Comparison of ENCODE assay signal across 8 cellular contexts in the genomic region with DNA sequence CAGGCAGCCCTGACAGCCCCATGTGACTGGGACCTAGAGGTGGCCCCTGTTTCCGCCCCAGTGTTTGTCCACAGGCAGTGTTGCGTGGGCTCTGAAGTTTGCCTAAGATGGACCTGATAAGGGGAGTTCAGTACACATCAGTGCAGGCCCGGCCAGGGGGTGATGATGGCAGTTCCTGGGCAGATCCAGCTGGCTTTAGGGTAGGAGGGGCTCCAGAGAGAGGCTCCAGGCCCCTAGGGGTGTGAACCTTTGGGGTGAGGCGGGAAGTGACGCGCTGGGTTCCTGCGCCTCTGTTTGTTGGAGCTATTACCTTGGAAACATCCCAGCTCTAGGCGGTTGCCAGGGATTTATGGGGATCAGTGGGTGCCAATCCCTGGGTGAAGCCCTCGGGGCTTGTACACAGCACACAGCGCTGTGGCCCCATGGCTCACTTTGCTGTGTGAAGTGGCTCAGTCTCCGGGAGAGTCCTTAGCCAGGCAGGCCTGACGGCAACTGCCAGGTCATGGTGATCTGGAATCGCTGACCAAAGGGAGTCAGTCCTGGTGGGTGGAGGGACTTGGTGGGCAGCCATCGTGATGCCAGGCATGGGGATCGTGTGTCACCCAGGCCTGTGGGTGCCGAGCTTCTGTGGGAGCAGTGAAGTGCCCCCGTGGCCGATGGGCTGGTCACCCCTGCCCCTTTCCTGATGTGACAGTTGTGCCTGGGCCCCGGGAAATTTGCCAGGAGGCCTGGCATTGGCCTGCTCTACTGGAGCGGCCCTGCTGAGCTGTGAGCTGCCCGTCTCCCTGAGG.
DNase-seq lines count a peak whose midpoint lies in the region; ATAC-seq and TF ChIP-seq lines count a peak whose summit lies in the region.

No MANE protein-coding gene starts in this region.

- H3K36me3 ChIP-seq in endodermal cell (ENCODE audit: control insufficient read depth, insufficient read depth, low read length) = no peaks in the 10 kb centered on the region

- H3K4me1 Mint-ChIP-seq in osteocyte (ENCODE audit: unreplicated experiment) (peaks cover 74% of the 10 kb centered on the region), endodermal cell (peaks cover 39% of the 10 kb centered on the region)
- peaks cover 31 to 37% of the 10 kb centered on the region in 2 donors for H3K4me1 Mint-ChIP-seq in stimulated activated naive B cell treated with anti-CD40 and anti-IgM and Interleukin-4, amounts not matched to agents 10 μg/mL and 1 μg/mL and 100 μg/mL, for 72 hours

- H3K4me3 Mint-ChIP-seq in osteocyte (ENCODE audit: unreplicated experiment) (peak overlapping the region; percentile 35), endodermal cell (no peak overlapping the region)
- H3K4me3 Mint-ChIP-seq in stimulated activated naive B cell treated with anti-CD40 and anti-IgM and Interleukin-4, amounts not matched to agents 10 μg/mL and 1 μg/mL and 100 μg/mL, for 72 hours = no peak overlapping the region

- peaks cover 5% of the 10 kb centered on the region for H3K4me1 ChIP-seq in endodermal cell (ENCODE audit: control insufficient read depth, insufficient read depth, low read length)

- no peaks in the 10 kb centered on the region for H3K9me3 ChIP-seq in endodermal cell (ENCODE audit: control insufficient read depth, low read length)

- H3K4me3 ChIP-seq in epithelial cell of proximal tubule (ENCODE audit: low read depth, low read length) (peak overlapping the region; percentile 38), endodermal cell (ENCODE audit: low read length) (no peak overlapping the region)

- H3K27ac ChIP-seq in endodermal cell (ENCODE audit: low read depth, low read length) = no peak overlapping the region

- peak; percentile 72 for DNase-seq in DMS153 (lab: John Stamatoyannopoulos, UW)
- peak; percentile 97 for DNase-seq in NCI-H69 (lab: John Stamatoyannopoulos, UW)
- DNase-seq in epithelial cell of proximal tubule (ENCODE audit: low read depth) = no peak
- DNase-seq in osteocyte (ENCODE audit: extremely low spot score, unreplicated experiment) = no peak
- DNase-seq in stimulated activated naive B cell treated with anti-CD40 and anti-IgM and Interleukin-4, amounts not matched to agents 10 μg/mL and 1 μg/mL and 100 μg/mL, for 72 hours = no peak
- DNase-seq in NCI-H82 treated with DMSO at 0.1 percent for 48 hours (lab: John Stamatoyannopoulos, UW; ENCODE audit: unreplicated experiment) = no peak
- no peak for DNase-seq in GM19240 (ENCODE audit: insufficient read length, low spot score)
- DNase-seq in endodermal cell = no peak

- TF ChIP-seq CTCF in epithelial cell of proximal tubule (conservative IDR thresholded peaks at IDR 0.05; ENCODE audit: low read depth, low read length) = no peak
- TF ChIP-seq CTCF in osteocyte (IDR thresholded peaks at IDR 0.05) = no peak
- no peak for TF ChIP-seq CTCF in endodermal cell (conservative IDR thresholded peaks at IDR 0.05)

- WGBS in endodermal cell (ENCODE audit: insufficient coverage in 1 of 2, insufficient read length in 1 of 2), 2 experiments = 95 to 97% methylated on average over 14 to 21 of the region's 21 CpGs

- no peak for ATAC-seq in stimulated activated naive B cell treated with anti-CD40 and anti-IgM and Interleukin-4, amounts not matched to agents 10 μg/mL and 1 μg/mL and 100 μg/mL, for 72 hours (replicated peaks)

- no peaks in the 10 kb centered on the region for H3K27me3 Mint-ChIP-seq in osteocyte (ENCODE audit: unreplicated experiment)
- peaks cover 0 to 18% of the 10 kb centered on the region in 2 donors for H3K27me3 Mint-ChIP-seq in stimulated activated naive B cell treated with anti-CD40 and anti-IgM and Interleukin-4, amounts not matched to agents 10 μg/mL and 1 μg/mL and 100 μg/mL, for 72 hours
- peaks cover 8% of the 10 kb centered on the region for H3K27me3 Mint-ChIP-seq in endodermal cell (ENCODE audit: insufficient read depth)

- H3K27ac Mint-ChIP-seq in osteocyte (ENCODE audit: unreplicated experiment) (peak overlapping the region; percentile 98), endodermal cell (no peak overlapping the region)
- no peak overlapping the region for H3K27ac Mint-ChIP-seq in stimulated activated naive B cell treated with anti-CD40 and anti-IgM and Interleukin-4, amounts not matched to agents 10 μg/mL and 1 μg/mL and 100 μg/mL, for 72 hours

- H3K9me3 Mint-ChIP-seq in osteocyte (ENCODE audit: unreplicated experiment) (no peaks in the 10 kb centered on the region), endodermal cell (no peaks in the 10 kb centered on the region)
- H3K9me3 Mint-ChIP-seq in stimulated activated naive B cell treated with anti-CD40 and anti-IgM and Interleukin-4, amounts not matched to agents 10 μg/mL and 1 μg/mL and 100 μg/mL, for 72 hours = no peaks in the 10 kb centered on the region

- no peak overlapping the region for H3K9ac ChIP-seq in endodermal cell (ENCODE audit: extremely low read depth, low read length, poor library complexity, severe bottlenecking)

- H3K27me3 ChIP-seq in endodermal cell (ENCODE audit: control insufficient read depth, insufficient read depth, low read length, poor library complexity, severe bottlenecking) = peaks cover 7% of the 10 kb centered on the region

- H3K36me3 Mint-ChIP-seq in osteocyte (ENCODE audit: unreplicated experiment) (no peaks in the 10 kb centered on the region), endodermal cell (ENCODE audit: low read depth) (peaks cover 7% of the 10 kb centered on the region)
- H3K36me3 Mint-ChIP-seq in stimulated activated naive B cell treated with anti-CD40 and anti-IgM and Interleukin-4, amounts not matched to agents 10 μg/mL and 1 μg/mL and 100 μg/mL, for 72 hours = peaks cover 12 to 14% of the 10 kb centered on the region in 2 donors

Comparison
In these comparisons a context has a peak if more than half of its experiments do, and no peak if none do; other contexts are left out.
1. DNase-seq: peak in DMS153 (single experiment) and NCI-H69 (single experiment); none in epithelial cell of proximal tubule (single experiment), osteocyte (single experiment), stimulated activated naive B cell treated with anti-CD40 and anti-IgM and Interleukin-4, amounts not matched to agents 10 μg/mL and 1 μg/mL and 100 μg/mL, for 72 hours (single experiment), NCI-H82 treated with DMSO at 0.1 percent for 48 hours (single experiment), GM19240 (single experiment) and endodermal cell (single experiment).